In genomic region chr4:165810726-165811125, GRCh38 we compare ENCODE assay signal across 19 cellular contexts.
DNase-seq lines count a peak whose midpoint lies in the region; ATAC-seq, FAIRE-seq and TF ChIP-seq lines count a peak whose summit lies in the region.
"Had no signal": no experiment of that assay in that cellular context is flagged by ENCODE, and none has a peak within 500 bp of the region (broad histone marks: within the 10 kb centered on the region; RNA-seq: fewer than 3 reads in every experiment).

No MANE protein-coding gene starts in this region.

- H3K4me1 ChIP-seq in esophagus squamous epithelium (peaks cover 0 to 6% (median 0%) of the 10 kb centered on the region in 3 donors), neural progenitor cell (no peaks in the 10 kb centered on the region)

- no peaks in the 10 kb centered on the region for H3K36me3 Mint-ChIP-seq in neural progenitor cell

- H3F3A ChIP-seq in neural progenitor cell (ENCODE audit: low read depth), result no peaks in the 10 kb centered on the region

- no peak overlapping the region for H3K4me3 ChIP-seq in bronchial epithelial cell (ENCODE audit: low read depth, low read length)
- no peak overlapping the region for H3K4me3 ChIP-seq in esophagus squamous epithelium
- no peak overlapping the region for H3K4me3 ChIP-seq in neural progenitor cell
- H3K4me3 ChIP-seq: GM12878 had no signal

- H3K27me3 Mint-ChIP-seq in neural progenitor cell (ENCODE audit: insufficient read depth, low read depth), result no peaks in the 10 kb centered on the region

- no peak for TF ChIP-seq POLR2A in esophagus squamous epithelium (IDR thresholded peaks at IDR 0.05)

- ATAC-seq in GM21528 (IDR thresholded peaks at IDR 0.05; ENCODE audit: low FRiP score, unreplicated experiment), result no peak
- ATAC-seq: GM12878, Panc1 had no signal

- no peaks in the 10 kb centered on the region for H3K9me3 Mint-ChIP-seq in neural progenitor cell

- H3K27ac ChIP-seq in esophagus squamous epithelium (no peak overlapping the region), neural progenitor cell (no peak overlapping the region)
- H3K27ac ChIP-seq: KMS-11 had no signal

- H4K20me1 ChIP-seq in neural progenitor cell (ENCODE audit: low read depth), result no peaks in the 10 kb centered on the region

- intact Hi-C loops in esophagus squamous epithelium (cut with DNase I), result no loop called here

- H3K27me3 ChIP-seq in bronchial epithelial cell (ENCODE audit: control insufficient read depth, insufficient read depth, low read length) (no peaks in the 10 kb centered on the region), esophagus squamous epithelium (no peaks in the 10 kb centered on the region), neural progenitor cell (no peaks in the 10 kb centered on the region)

- WGBS in esophagus squamous epithelium, 2 donors, result 67 to 82% methylated on average over 2 of the region's 2 CpGs

- H3K4me3 Mint-ChIP-seq in neural progenitor cell, result no peak overlapping the region

- FAIRE-seq in bronchial epithelial cell (lab: Jason Lieb, UNC), result no peak
- FAIRE-seq: GM12878, GM18507 had no signal

- DNase-seq in EH (ENCODE audit: low read depth), result peak; percentile 14
- peak; percentile 19 for DNase-seq in M059J (ENCODE audit: low read depth)
- peak; percentile 37 for DNase-seq in bronchial epithelial cell (ENCODE audit: low read depth)
- DNase-seq in iris pigment epithelial cell (ENCODE audit: low read depth), result peak; percentile 39
- no peak for DNase-seq in esophagus squamous epithelium (lab: John Stamatoyannopoulos, UW)
- no peak for DNase-seq in neural progenitor cell (ENCODE audit: low spot score)
- no peak for DNase-seq in COLO668 (lab: John Stamatoyannopoulos, UW; ENCODE audit: unreplicated experiment)
- DNase-seq: 8988T, C1 segment of cervical spinal cord, MM.1S, NCI-H1930, NCI-H2171, NCI-H774, SHP77 had no signal

- TF ChIP-seq CTCF in bronchial epithelial cell (IDR thresholded peaks at IDR 0.05; ENCODE audit: insufficient read depth, low read length, severe bottlenecking), result no peak
- TF ChIP-seq CTCF in esophagus squamous epithelium (IDR thresholded peaks at IDR 0.05), result no peak
- no peak for TF ChIP-seq CTCF in neural progenitor cell (IDR thresholded peaks at IDR 0.05)

- no peak overlapping the region for H3K9ac ChIP-seq in neural progenitor cell
- H3K9ac ChIP-seq: KMS-11 had no signal

- H3K27ac Mint-ChIP-seq in neural progenitor cell, result no peak overlapping the region

- H3K9me3 ChIP-seq in esophagus squamous epithelium, result no peaks in the 10 kb centered on the region
- H3K9me3 ChIP-seq in neural progenitor cell (ENCODE audit: low read depth), result no peaks in the 10 kb centered on the region

- H3K36me3 ChIP-seq in bronchial epithelial cell (ENCODE audit: control insufficient read depth, insufficient read depth, low read length) (no peaks in the 10 kb centered on the region), esophagus squamous epithelium (no peaks in the 10 kb centered on the region), neural progenitor cell (no peaks in the 10 kb centered on the region)

- no peaks in the 10 kb centered on the region for H3K79me2 ChIP-seq in neural progenitor cell (ENCODE audit: low read depth)

- H3K4me2 ChIP-seq in neural progenitor cell, result no peak overlapping the region
- H3K4me2 ChIP-seq: KMS-11 had no signal

- no peaks in the 10 kb centered on the region for H3K4me1 Mint-ChIP-seq in neural progenitor cell

- H2AFZ ChIP-seq in neural progenitor cell (replicated peaks), result no peak overlapping the region

Comparison
In these comparisons a context has a peak if more than half of its experiments do, and no peak if none do; other contexts are left out.
1. DNase-seq: peak in EH (single experiment), M059J (single experiment), bronchial epithelial cell (single experiment) and iris pigment epithelial cell (single experiment); none in esophagus squamous epithelium (single experiment), neural progenitor cell (single experiment) and COLO668 (single experiment).